5 cellular contexts compared by ENCODE assay signal in genomic region chr14:78714722-78715121, GRCh38.
"Had no signal": no experiment of that assay in that cellular context is flagged by ENCODE, and none has a peak within 500 bp of the region (broad histone marks: within the 10 kb centered on the region; RNA-seq: fewer than 3 reads in every experiment).

No MANE protein-coding gene starts in this region.

- H3K4me3 ChIP-seq: K562 had no signal

- H3K27ac ChIP-seq: HL-60 had no signal

- DNase-seq: IMR-90, KBM-7, KG1 had no signal
